1 cellular context compared by ENCODE assay signal in the genomic region with DNA sequence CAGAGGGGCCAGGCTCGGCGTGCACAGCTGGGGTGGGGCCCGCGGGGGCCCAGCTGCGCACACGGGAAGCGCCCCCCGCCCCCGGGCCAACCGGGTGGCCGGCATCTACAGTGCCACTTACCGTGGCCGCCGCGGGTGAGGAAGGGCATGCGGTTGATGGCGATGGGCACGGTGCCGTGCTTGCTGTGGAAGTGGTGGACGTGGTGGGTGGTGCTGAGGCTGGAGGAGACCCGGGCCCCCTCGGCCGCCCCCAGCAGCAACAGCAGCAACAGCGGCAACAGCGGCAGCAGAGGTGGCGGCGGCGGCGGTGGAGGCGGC.
TF ChIP-seq lines count a peak whose summit lies in the region.

No MANE protein-coding gene starts in this region.

TF ChIP-seq in H1, 55 proteins besides CTCF, POLR2A, EP300 and RAD21:
- TF ChIP-seq, protein P1, sequence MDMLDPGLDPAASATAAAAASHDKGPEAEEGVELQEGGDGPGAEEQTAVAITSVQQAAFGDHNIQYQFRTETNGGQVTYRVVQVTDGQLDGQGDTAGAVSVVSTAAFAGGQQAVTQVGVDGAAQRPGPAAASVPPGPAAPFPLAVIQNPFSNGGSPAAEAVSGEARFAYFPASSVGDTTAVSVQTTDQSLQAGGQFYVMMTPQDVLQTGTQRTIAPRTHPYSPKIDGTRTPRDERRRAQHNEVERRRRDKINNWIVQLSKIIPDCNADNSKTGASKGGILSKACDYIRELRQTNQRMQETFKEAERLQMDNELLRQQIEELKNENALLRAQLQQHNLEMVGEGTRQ (IDR thresholded peaks at IDR 0.05; ENCODE audit: low read length) = no peak
- TF ChIP-seq CEBPB (IDR thresholded peaks at IDR 0.05; ENCODE audit: low read depth, low read length) = no peak
- TF ChIP-seq EZH2 (IDR thresholded peaks at IDR 0.05; ENCODE audit: low read depth, low read length, severe bottlenecking) = peak; percentile 75
- peak; percentile 91 for TF ChIP-seq SUZ12 (IDR thresholded peaks at IDR 0.05; ENCODE audit: low read length)
- TF ChIP-seq RNF2 (IDR thresholded peaks at IDR 0.05; ENCODE audit: borderline replicate concordance, low read depth, low read length, missing control alignments, poor library complexity, severe bottlenecking) = no peak
- TF ChIP-seq KDM4A (IDR thresholded peaks at IDR 0.05; ENCODE audit: low read depth, low read length, severe bottlenecking) = no peak
- no peak for TF ChIP-seq JUND (IDR thresholded peaks at IDR 0.05; ENCODE audit: low read length)
